Comparison of ENCODE assay signal across 1 cellular context in genomic region chr7:151434549-151434948, GRCh38.
TF ChIP-seq lines count a peak whose summit lies in the region.

No MANE protein-coding gene starts in this region.

TF ChIP-seq in K562, 482 proteins besides CTCF, POLR2A, EP300 and RAD21:
- TF ChIP-seq POLR2AphosphoS2 (IDR thresholded peaks at IDR 0.05; ENCODE audit: low read length) (no peak), ZNF407 (IDR thresholded peaks at IDR 0.05; ENCODE audit: low read depth) (no peak), ZNF740 (CRISPR knock-in tag; IDR thresholded peaks at IDR 0.05) (no peak), ZNF740 (tag; IDR thresholded peaks at IDR 0.05) (no peak), JUNB (CRISPR knock-in tag; conservative IDR thresholded peaks at IDR 0.05) (no peak), NFRKB (IDR thresholded peaks at IDR 0.05; ENCODE audit: low read depth) (no peak), ELF4 (CRISPR knock-in tag; IDR thresholded peaks at IDR 0.05) (no peak), E2F5 (CRISPR knock-in tag; IDR thresholded peaks at IDR 0.05) (no peak), MED1 (CRISPR knock-in tag; IDR thresholded peaks at IDR 0.05; ENCODE audit: borderline replicate concordance) (no peak), KAT7 (CRISPR knock-in tag; IDR thresholded peaks at IDR 0.05; ENCODE audit: borderline replicate concordance) (no peak), CSDE1 (IDR thresholded peaks at IDR 0.05) (no peak), DDX20 (tag; IDR thresholded peaks at IDR 0.05; ENCODE audit: low read depth) (no peak), PKNOX1 (IDR thresholded peaks at IDR 0.05) (no peak), HDAC6 (IDR thresholded peaks at IDR 0.05; ENCODE audit: low read depth, low read length) (no peak), ZNF551 (CRISPR knock-in tag; IDR thresholded peaks at IDR 0.05) (no peak), PTBP1 (IDR thresholded peaks at IDR 0.05; ENCODE audit: low read depth, low read length) (no peak), ZNF507 (tag; conservative IDR thresholded peaks at IDR 0.05) (no peak), FOXA1 (IDR thresholded peaks at IDR 0.05; ENCODE audit: borderline replicate concordance) (no peak), ILK (tag; IDR thresholded peaks at IDR 0.05; ENCODE audit: borderline replicate concordance, low read depth) (no peak), ZNF584 (CRISPR knock-in tag; IDR thresholded peaks at IDR 0.05; ENCODE audit: low read depth) (no peak), POLR3A (IDR thresholded peaks at IDR 0.05; ENCODE audit: borderline replicate concordance, extremely low read depth, insufficient read depth, insufficient read length) (no peak)
